9 cellular contexts compared by ENCODE assay signal in the genomic region with DNA sequence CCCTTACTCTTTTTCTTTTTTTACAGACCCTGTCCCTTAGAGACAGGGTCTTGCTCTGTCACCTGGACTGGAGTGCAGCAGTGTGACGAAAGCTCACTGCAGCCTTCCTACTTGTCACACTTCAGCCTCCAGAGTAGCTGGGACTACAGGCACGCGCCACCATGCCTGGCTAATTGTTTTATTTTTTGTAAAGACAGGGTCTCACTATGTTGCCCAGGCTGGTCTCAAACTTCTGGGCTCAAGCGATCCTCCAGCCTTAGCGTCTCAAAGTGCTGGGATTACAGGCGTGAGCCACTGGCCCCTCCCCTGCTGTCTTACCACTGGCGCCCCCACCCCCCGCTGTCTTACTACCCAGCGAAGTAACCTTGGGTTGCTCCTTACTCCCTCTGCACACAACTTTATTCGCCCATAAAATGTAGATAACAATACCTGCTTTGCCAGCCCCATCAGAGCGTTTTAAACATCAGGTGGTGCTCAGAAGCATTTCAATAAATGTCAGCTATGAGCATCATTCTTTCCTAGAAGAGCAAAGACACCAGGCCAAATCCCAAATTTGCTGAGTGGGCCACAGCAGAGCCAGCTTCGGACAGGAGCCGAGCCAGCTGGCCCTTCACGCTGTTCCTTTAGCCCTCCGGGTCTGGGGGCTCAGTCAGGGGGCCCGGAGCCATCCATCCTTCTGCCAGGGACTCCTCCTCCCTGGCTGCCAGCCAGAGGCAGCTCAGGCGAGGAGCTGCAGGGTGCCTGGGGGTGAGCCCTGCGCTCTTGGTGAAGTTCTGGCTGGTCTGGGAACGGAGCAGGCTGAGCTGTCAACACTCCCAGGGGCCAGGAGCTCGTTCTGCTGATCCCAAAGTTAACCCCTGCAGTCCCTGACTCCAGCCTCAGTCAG. TPM values are rescaled to one million over a fixed set of nuclear protein-coding genes. Genes with fewer than 3 reads are reported as not detected.
A peak's percentile ranks its signal among the peaks of the same experiment; 100 is the strongest.
DNase-seq lines count a peak whose midpoint lies in the region; ATAC-seq and TF ChIP-seq lines count a peak whose summit lies in the region.
"Had no signal": no experiment of that assay in that cellular context is flagged by ENCODE, and none has a peak within 500 bp of the region (broad histone marks: within the 10 kb centered on the region; RNA-seq: fewer than 3 reads in every experiment).

No MANE protein-coding gene starts in this region.

- no peak overlapping the region for H3K4me3 Mint-ChIP-seq in HFFc6

- no peak for ATAC-seq in GM19324 (IDR thresholded peaks at IDR 0.05; ENCODE audit: low FRiP score, unreplicated experiment)
- ATAC-seq in HG03469 (IDR thresholded peaks at IDR 0.05; ENCODE audit: unreplicated experiment) = no peak

- H3K27me3 ChIP-seq in iPS-15b (ENCODE audit: control insufficient read depth, insufficient read depth, low read length) = peaks cover 2% of the 10 kb centered on the region
- H3K27me3 ChIP-seq: brain microvascular endothelial cell had no signal

- in situ Hi-C loops in astrocyte of the spinal cord (cut with HindIII; ENCODE audit: low sequenced_read_pairs) = no loop called here

- H3K4me1 ChIP-seq in iPS-15b (ENCODE audit: control insufficient read depth, insufficient read depth, low read length) = peaks cover 13% of the 10 kb centered on the region

- H3K9ac ChIP-seq in iPS-15b (ENCODE audit: low read depth, low read length) = no peak overlapping the region

- no peaks in the 10 kb centered on the region for H3K9me3 Mint-ChIP-seq in HFFc6

- H3K27me3 Mint-ChIP-seq in HFFc6 (ENCODE audit: insufficient read depth) = peaks cover 2% of the 10 kb centered on the region; the same call in 1 of the 2 replicates

- H3K9me3 ChIP-seq in iPS-15b (ENCODE audit: control insufficient read depth, insufficient read depth, low read length) = no peaks in the 10 kb centered on the region

- TF ChIP-seq CTCF in astrocyte of the spinal cord (IDR thresholded peaks at IDR 0.05; ENCODE audit: low read depth, low read length) = no peak
- TF ChIP-seq CTCF in HFFc6 (IDR thresholded peaks at IDR 0.05) = no peak

- H3K4me3 ChIP-seq in astrocyte of the spinal cord (ENCODE audit: low read depth, low read length) (no peak overlapping the region), iPS-15b (ENCODE audit: low read depth, low read length) (peak overlapping the region; percentile 10)

- no peaks in the 10 kb centered on the region for H3K36me3 ChIP-seq in iPS-15b (ENCODE audit: control insufficient read depth, insufficient read depth, low read length)
- H3K36me3 ChIP-seq: brain microvascular endothelial cell had no signal

- DNase-seq in NCI-H1092 treated with DMSO at 0.1 percent for 48 hours (lab: John Stamatoyannopoulos, UW) (peak; percentile 46), astrocyte of the spinal cord (ENCODE audit: low read depth, low spot score) (peak; percentile 40), smooth muscle cell of the brain vasculature (ENCODE audit: low read depth, low spot score) (peak; percentile 39), HFFc6 (no peak), mucosa of gallbladder (ENCODE audit: low spot score) (no peak)
- DNase-seq: brain microvascular endothelial cell had no signal

- no peaks in the 10 kb centered on the region for H3K36me3 Mint-ChIP-seq in HFFc6 (ENCODE audit: low read depth)

- H3K27ac Mint-ChIP-seq in HFFc6 = no peak overlapping the region

- H3K4me1 Mint-ChIP-seq in HFFc6 (ENCODE audit: low read depth) = peaks cover 21% of the 10 kb centered on the region

RNA-seq across cellular contexts. Expression of gene SRL, which starts 24.4 kb away (rescaled TPM):
- total RNA-seq in HFFc6 (2021; fragmentation: NEBNext Ultra II Directional; extraction: Animal tissue kit (Norgen Biotek cat#: 25700)) = not detected
- total RNA-seq in mucosa of gallbladder = 1.4 TPM

RNA-seq across cellular contexts. Expression of gene TFAP4, which starts 55.3 kb away (rescaled TPM):
- 10 to 100 TPM in 3 of 6 experiments, 1 to 10 TPM in 3; 8.3 to 11.7 (median 10.1) TPM for total RNA-seq in HFFc6 (2021; fragmentation: NEBNext Ultra II Directional; extraction: Animal tissue kit (Norgen Biotek cat#: 25700))
- 12.1 TPM for total RNA-seq in mucosa of gallbladder

Comparison
In these comparisons a context has a peak if more than half of its experiments do, and no peak if none do; other contexts are left out.
1. DNase-seq: peak in NCI-H1092 treated with DMSO at 0.1 percent for 48 hours (single experiment), astrocyte of the spinal cord (single experiment) and smooth muscle cell of the brain vasculature (single experiment); none in HFFc6 (single experiment) and mucosa of gallbladder (single experiment).